8 cellular contexts compared by ENCODE assay signal in the genomic region with DNA sequence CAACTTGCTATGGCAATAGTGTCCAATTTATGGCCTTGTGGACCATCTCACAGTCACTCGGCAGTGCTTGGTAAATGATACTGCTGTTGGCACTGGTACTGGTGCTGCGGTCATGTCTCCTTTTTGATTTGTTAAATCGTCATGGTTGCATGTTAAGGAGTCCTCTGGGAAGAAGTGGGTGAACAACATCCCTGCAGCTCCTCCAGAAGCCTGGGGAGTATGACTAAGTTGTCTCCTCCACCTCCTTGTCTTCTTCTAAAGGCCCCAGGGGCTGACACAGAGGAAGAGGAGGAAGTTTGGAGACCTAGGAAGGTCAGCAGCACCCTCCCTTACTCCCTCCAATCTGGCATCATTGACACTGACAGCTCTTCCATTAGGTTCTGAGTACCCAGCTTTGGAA. TPM values are rescaled to one million over a fixed set of nuclear protein-coding genes. Genes with fewer than 3 reads are reported as not detected.
DNase-seq lines count a peak whose midpoint lies in the region; ATAC-seq and TF ChIP-seq lines count a peak whose summit lies in the region.

No MANE protein-coding gene starts in this region.

- peak overlapping the region; percentile 72 to 99 for H3K18ac ChIP-seq in mesenchymal stem cell (ENCODE audit: low read depth in 1 of 2, low read length in 2 of 2)

- peak overlapping the region; percentile 63 for H2AK5ac ChIP-seq in mesenchymal stem cell (ENCODE audit: low read length, severe bottlenecking)

- no peaks in the 10 kb centered on the region for H3K36me3 ChIP-seq in cardiac muscle cell
- H3K36me3 ChIP-seq in brain microvascular endothelial cell (replicated peaks): peaks cover 33% of the 10 kb centered on the region
- peaks cover 24 to 43% of the 10 kb centered on the region in 2 experiments for H3K36me3 ChIP-seq in mesenchymal stem cell (ENCODE audit: control insufficient read depth in 1 of 2, insufficient read depth in 2 of 2, low read depth in 1 of 2, low read length in 2 of 2)
- H3K36me3 ChIP-seq in aorta (ENCODE audit: control insufficient read depth in 1 of 2, insufficient read depth in 2 of 2, low read length in 1 of 2): no peaks in the 10 kb centered on the region

- peak overlapping the region; percentile 82 for H2BK15ac ChIP-seq in mesenchymal stem cell (ENCODE audit: low read depth, poor library complexity, severe bottlenecking)

- H3K23ac ChIP-seq in mesenchymal stem cell (ENCODE audit: low read length in 2 of 2): no peak overlapping the region

- peak overlapping the region; percentile 94 for H4K8ac ChIP-seq in mesenchymal stem cell (ENCODE audit: low read length)

- H3K4ac ChIP-seq in mesenchymal stem cell (ENCODE audit: low read depth in 1 of 2, low read length in 2 of 2): peak overlapping the region; percentile 50 to 95

- DNase-seq in cardiac muscle cell (ENCODE audit: low read depth in 1 of 2, low spot score in 1 of 2) (peak in 1 of 2 donors; percentile 69), Right ventricle myocardium superior (no peak), brain microvascular endothelial cell (peak; percentile 79), mesenchymal stem cell (peak; percentile 92), aorta (peak in 1 of 2 donors; percentile 48), NCI-H1105 (lab: John Stamatoyannopoulos, UW) (no peak), NCI-H748 (lab: John Stamatoyannopoulos, UW; ENCODE audit: unreplicated experiment) (no peak), amygdala (lab: John Stamatoyannopoulos, UW) (no peak)

- no peak overlapping the region for H2AFZ ChIP-seq in mesenchymal stem cell (ENCODE audit: low read depth, low read length)

- 35% methylated on average over 3 of the region's 3 CpGs for WGBS in mesenchymal stem cell
- WGBS in aorta, 2 donors: 6 to 16% methylated on average over 3 of the region's 3 CpGs

- no peaks in the 10 kb centered on the region for H3K27me3 ChIP-seq in cardiac muscle cell
- H3K27me3 ChIP-seq in brain microvascular endothelial cell (replicated peaks): no peaks in the 10 kb centered on the region
- no peaks in the 10 kb centered on the region for H3K27me3 ChIP-seq in mesenchymal stem cell (ENCODE audit: control insufficient read depth in 1 of 2, insufficient read depth in 1 of 2, low read length in 2 of 2)
- H3K27me3 ChIP-seq in aorta (ENCODE audit: control insufficient read depth in 1 of 2, insufficient read depth in 2 of 2, low read length in 1 of 2): no peaks in the 10 kb centered on the region

- in situ Hi-C loops in brain microvascular endothelial cell (cut with HindIII; ENCODE audit: low pct_ligation_motif_present, low sequenced_read_pairs): no loop called here

- H4K91ac ChIP-seq in mesenchymal stem cell (ENCODE audit: low read length): peak overlapping the region; percentile 98

- H3K27ac ChIP-seq in cardiac muscle cell (peak overlapping the region; percentile 84), brain microvascular endothelial cell (peak overlapping the region; percentile 98), mesenchymal stem cell (ENCODE audit: low read length, poor library complexity, severe bottlenecking) (peak overlapping the region; percentile 98), aorta (ENCODE audit: low read depth in 1 of 2, low read length in 2 of 2) (peak overlapping the region; percentile 64 to 65)

- peak overlapping the region; percentile 97 for H3K9ac ChIP-seq in mesenchymal stem cell (ENCODE audit: low read length)

- H3K4me3 ChIP-seq in cardiac muscle cell: no peak overlapping the region
- peak overlapping the region; percentile 30 for H3K4me3 ChIP-seq in brain microvascular endothelial cell (ENCODE audit: low read depth, low read length)
- peak overlapping the region in 1 of 2 experiments; percentile 70 for H3K4me3 ChIP-seq in mesenchymal stem cell (ENCODE audit: insufficient read depth in 1 of 2, low read depth in 1 of 2, low read length in 2 of 2)
- H3K4me3 ChIP-seq in aorta (ENCODE audit: low read length in 2 of 2): no peak overlapping the region

- peak overlapping the region; percentile 60 to 65 for H2BK12ac ChIP-seq in mesenchymal stem cell (ENCODE audit: low read length in 2 of 2)

- peak overlapping the region; percentile 51 for H2BK5ac ChIP-seq in mesenchymal stem cell (ENCODE audit: low read depth, low read length, poor library complexity, severe bottlenecking)

- H3K4me1 ChIP-seq in cardiac muscle cell (ENCODE audit: low read depth) (peaks cover 76% of the 10 kb centered on the region), mesenchymal stem cell (ENCODE audit: control insufficient read depth, insufficient read depth, low read depth, low read length) (peaks cover 66% of the 10 kb centered on the region), aorta (ENCODE audit: control insufficient read depth in 1 of 2, insufficient read depth in 2 of 2, low read length in 2 of 2) (peaks cover 2 to 6% of the 10 kb centered on the region in 2 donors)

- H3K9me3 ChIP-seq in cardiac muscle cell (ENCODE audit: low read depth) (no peaks in the 10 kb centered on the region), mesenchymal stem cell (ENCODE audit: control insufficient read depth, low read length) (no peaks in the 10 kb centered on the region), aorta (ENCODE audit: control insufficient read depth, low read length) (no peaks in the 10 kb centered on the region)

- TF ChIP-seq CTCF in cardiac muscle cell (IDR thresholded peaks at IDR 0.05; ENCODE audit: low read depth, low read length) (no peak), brain microvascular endothelial cell (IDR thresholded peaks at IDR 0.05; ENCODE audit: low read depth, low read length, missing control alignments) (no peak)

- no peak overlapping the region for H2BK120ac ChIP-seq in mesenchymal stem cell (ENCODE audit: low read depth, low read length)

- peaks cover 4% of the 10 kb centered on the region for H3K79me1 ChIP-seq in mesenchymal stem cell (replicated peaks; ENCODE audit: low read length, poor library complexity, severe bottlenecking)

- intact Hi-C loops in Right ventricle myocardium superior (cut with DNase I) (no loop called here), aorta (cut with DNase I) (no loop called here)

- no peak overlapping the region for H3K4me2 ChIP-seq in mesenchymal stem cell (ENCODE audit: low read length, poor library complexity, severe bottlenecking)

- no peak for ATAC-seq in Right ventricle myocardium superior (ENCODE audit: poor library complexity)
- ATAC-seq in aorta (ENCODE audit: low FRiP score): no peak

- peak overlapping the region in 1 of 2 experiments; percentile 23 for H3K14ac ChIP-seq in mesenchymal stem cell (ENCODE audit: low read length in 2 of 2)

RNA-seq across cellular contexts. Expression of a gene that starts 8.5 kb away (rescaled TPM):
- total RNA-seq in cardiac muscle cell (12.7 and 19.0 TPM in 2 replicates), Right ventricle myocardium superior (29.1 TPM), aorta (10 to 100 TPM; 22.3 to 51.4 TPM)
- polyA plus RNA-seq in cardiac muscle cell (20.1 and 23.3 TPM in 2 replicates), aorta (10 to 100 TPM in 1 of 2 donors, 1 to 10 TPM in 1; 4.3 to 15.5 TPM)
- 13.8 TPM for polyA plus RNA-seq in mesenchymal stem cell (2013, experiment 1 of 2)
- 13.9 TPM for polyA plus RNA-seq in mesenchymal stem cell (2013, experiment 2 of 2)

RNA-seq across cellular contexts. Expression of a gene that starts 23.9 kb away (rescaled TPM):
- total RNA-seq in cardiac muscle cell (0.99 and 1.9 TPM in 2 replicates), Right ventricle myocardium superior (2.2 TPM), aorta (1 to 10 TPM; 1.1 to 1.3 TPM)
- polyA plus RNA-seq in cardiac muscle cell (1.1 and 1.4 TPM in 2 replicates), aorta (under 1 TPM; 0.38 to 0.67 TPM)
- polyA plus RNA-seq in mesenchymal stem cell (2013, experiment 1 of 2): 0.12 TPM
- 0.11 TPM for polyA plus RNA-seq in mesenchymal stem cell (2013, experiment 2 of 2)

Comparison
In these comparisons a context has a peak if more than half of its experiments do, and no peak if none do; other contexts are left out.
1. DNase-seq: peak in brain microvascular endothelial cell (single experiment) and mesenchymal stem cell (single experiment); none in Right ventricle myocardium superior (single experiment), NCI-H1105 (single experiment), NCI-H748 (single experiment) and amygdala (0 of 56).
2. Peak in every context shown above with its lines, with median percentiles within 50 percentile points of each other: H3K27ac ChIP-seq.